Comparison of ENCODE assay signal across 36 cellular contexts in genomic region chr6:44377971-44378370, GRCh38. TPM values are rescaled to one million over a fixed set of nuclear protein-coding genes. Genes with fewer than 3 reads are reported as not detected.
"Had no signal": no experiment of that assay in that cellular context is flagged by ENCODE, and none has a peak within 500 bp of the region (broad histone marks: within the 10 kb centered on the region; RNA-seq: fewer than 3 reads in every experiment).

No MANE protein-coding gene starts in this region.

- H3K9me3 ChIP-seq: body of pancreas, colonic mucosa, esophagus muscularis mucosa, gastroesophageal sphincter had no signal

- H3K36me3 Mint-ChIP-seq: activated naive CD8-positive, alpha-beta T cell had no signal

- H3K4me3 Mint-ChIP-seq: activated B cell treated with CpG ODN at 0.5 μM for 24 hours; activated CD8-positive, alpha-beta T cell treated with anti-CD3 and anti-CD28 coated beads for 36 hours; activated naive CD8-positive, alpha-beta T cell; activated T-cell treated with anti-CD3 and anti-CD28 coated beads, Interleukin-2, amount 50 U/mL, for 4 hours; activated T-helper 17 cell treated with anti-CD3 and anti-CD28 coated beads, Interleukin-2, amount 50 U/mL, for 72 hours; endodermal cell; T-helper 17 cell; T-helper 2 cell treated with Interferon-gamma antibody and Interleukin-4, amounts not matched to agents 5 μg/mL and 100 μg/mL, for 36 hours had no signal

- H3K36me3 ChIP-seq: cardiac muscle cell, colonic mucosa, esophagus muscularis mucosa, gastroesophageal sphincter, WERI-Rb-1 had no signal

- DNase-seq: activated B cell treated with CpG ODN at 0.5 μM for 24 hours; activated CD4-positive, alpha-beta T cell treated with anti-CD3 and anti-CD28 coated beads for 48 hours; activated CD4-positive, alpha-beta T cell treated with anti-CD3 and anti-CD28 coated beads, Interleukin-2, amount 50 U/mL, for 1 hour; activated CD4-positive, alpha-beta T cell treated with anti-CD3 and anti-CD28 coated beads, Interleukin-2, amount 50 U/mL, for 48 hours; activated CD8-positive, alpha-beta memory T cell treated with anti-CD3 and anti-CD28 coated beads for 24 hours; activated CD8-positive, alpha-beta T cell treated with anti-CD3 and anti-CD28 coated beads for 36 hours; activated effector memory CD4-positive, alpha-beta T cell treated with Interleukin-2 at 50 U/mL for 16 hours; activated gamma-delta T cell treated with Interleukin-2 at 50 U/mL for 16 hours; activated naive CD4-positive, alpha-beta T cell treated with anti-CD3 and anti-CD28 coated beads, Interleukin-2, amount 50 U/mL, for 16 hours; activated naive CD4-positive, alpha-beta T cell treated with Interleukin-2 at 50 U/mL for 16 hours; activated T-cell treated with anti-CD3 and anti-CD28 coated beads, Interleukin-2, amount 50 U/mL, for 4 hours; amniotic stem cell; anterior cingulate cortex; body of pancreas; central memory CD4-positive, alpha-beta T cell; cerebellar nuclear complex; colonic mucosa; effector memory CD4-positive, alpha-beta T cell; endodermal cell; erythroblast; foreskin melanocyte; T-helper 1 cell; T-helper 17 cell; T1000; WERI-Rb-1 had no signal

- H3K4me1 Mint-ChIP-seq: activated B cell treated with CpG ODN at 0.5 μM for 24 hours; activated T-helper 17 cell treated with anti-CD3 and anti-CD28 coated beads, Interleukin-2, amount 50 U/mL, for 72 hours; endodermal cell had no signal

- H3K9me3 Mint-ChIP-seq: activated B cell treated with CpG ODN at 0.5 μM for 24 hours; activated CD8-positive, alpha-beta T cell treated with anti-CD3 and anti-CD28 coated beads for 36 hours; activated T-cell treated with anti-CD3 and anti-CD28 coated beads, Interleukin-2, amount 50 U/mL, for 4 hours; activated T-helper 17 cell treated with anti-CD3 and anti-CD28 coated beads, Interleukin-2, amount 50 U/mL, for 72 hours; endodermal cell; T-helper 2 cell treated with Interferon-gamma antibody and Interleukin-4, amounts not matched to agents 5 μg/mL and 100 μg/mL, for 36 hours had no signal

- H3K4me1 ChIP-seq: body of pancreas, colonic mucosa, esophagus muscularis mucosa, gastroesophageal sphincter had no signal

- H3K27me3 ChIP-seq: body of pancreas, cardiac muscle cell, colonic mucosa, esophagus muscularis mucosa had no signal

- H3K4me3 ChIP-seq: body of pancreas, cardiac muscle cell, colonic mucosa, esophagus muscularis mucosa, gastroesophageal sphincter had no signal

- H3K27me3 Mint-ChIP-seq: activated CD8-positive, alpha-beta T cell treated with anti-CD3 and anti-CD28 coated beads for 36 hours; activated naive CD8-positive, alpha-beta T cell had no signal

- H3K27ac ChIP-seq: body of pancreas, cardiac muscle cell, colonic mucosa, esophagus muscularis mucosa, gastroesophageal sphincter, WERI-Rb-1 had no signal

- H3K27ac Mint-ChIP-seq: activated B cell treated with CpG ODN at 0.5 μM for 24 hours; activated CD8-positive, alpha-beta T cell treated with anti-CD3 and anti-CD28 coated beads for 36 hours; activated naive CD8-positive, alpha-beta T cell; activated T-helper 17 cell treated with anti-CD3 and anti-CD28 coated beads, Interleukin-2, amount 50 U/mL, for 72 hours; endodermal cell; T-helper 17 cell; T-helper 2 cell treated with Interferon-gamma antibody and Interleukin-4, amounts not matched to agents 5 μg/mL and 100 μg/mL, for 36 hours had no signal

- FAIRE-seq: astrocyte had no signal

- ATAC-seq: activated CD4-positive, CD25-positive, alpha-beta regulatory T cell treated with anti-CD3 and anti-CD28 coated beads, Interleukin-2, amount 50 U/mL, for 24 hours; activated CD8-positive, alpha-beta T cell treated with anti-CD3 and anti-CD28 coated beads for 36 hours; activated T-cell treated with anti-CD3 and anti-CD28 coated beads, Interleukin-2, amount 50 U/mL, for 4 hours; activated T-helper 17 cell treated with anti-CD3 and anti-CD28 coated beads, Interleukin-2, amount 50 U/mL, for 72 hours; body of pancreas; gastroesophageal sphincter; T-helper 17 cell had no signal

RNA-seq across cellular contexts. Expression of gene SPATS1, which starts 35.5 kb away (rescaled TPM):
- total RNA-seq: activated B cell treated with CpG ODN at 0.5 μM for 24 hours; activated CD8-positive, alpha-beta T cell treated with anti-CD3 and anti-CD28 coated beads for 36 hours; activated T-cell treated with anti-CD3 and anti-CD28 coated beads, Interleukin-2, amount 50 U/mL, for 4 hours; activated T-helper 17 cell treated with anti-CD3 and anti-CD28 coated beads, Interleukin-2, amount 50 U/mL, for 72 hours; astrocyte; body of pancreas; cardiac muscle cell; colonic mucosa; dermis microvascular lymphatic vessel endothelial cell; endodermal cell; esophagus muscularis mucosa; gastroesophageal sphincter; glomerular endothelial cell; T-helper 17 cell had no signal
- polyA plus RNA-seq: adipose tissue, cardiac muscle cell had no signal
